21 cellular contexts compared by ENCODE assay signal in the genomic region with DNA sequence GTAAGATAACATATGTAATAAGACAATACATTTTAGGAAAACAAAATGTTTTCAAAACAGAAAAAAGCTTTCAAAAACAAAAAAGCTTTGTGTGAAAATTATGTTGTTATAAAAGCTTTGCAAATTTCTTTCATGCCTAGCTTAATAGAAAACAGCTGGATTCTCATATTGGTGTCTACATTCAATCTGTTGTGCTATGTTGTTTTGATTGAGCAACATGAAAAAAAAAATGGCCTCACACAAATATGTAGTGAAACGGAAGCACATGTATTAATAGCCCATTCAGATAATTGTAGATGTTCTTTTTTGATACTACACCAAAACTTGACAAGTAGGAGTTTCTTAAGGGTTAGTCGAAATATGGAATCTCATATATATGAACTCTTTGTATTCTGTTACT.
DNase-seq lines count a peak whose midpoint lies in the region; ATAC-seq and TF ChIP-seq lines count a peak whose summit lies in the region.
"Had no signal": no experiment of that assay in that cellular context is flagged by ENCODE, and none has a peak within 500 bp of the region (broad histone marks: within the 10 kb centered on the region; RNA-seq: fewer than 3 reads in every experiment).

No MANE protein-coding gene starts in this region.

- BruUV-seq in Caco-2 (replicated peaks; lab: Mats Ljungman, UMichigan): no TSS peak

- no peaks in the 10 kb centered on the region for H3K36me3 ChIP-seq in Caco-2 (ENCODE audit: control insufficient read depth, insufficient read depth, low read length)
- H3K36me3 ChIP-seq: BLaER1, esophagus squamous epithelium, prostate gland, tibial nerve had no signal

- POLR2A ChIA-PET in Caco-2 (lab: Charles Lee): no interaction called here

- DNase-seq in AG10803 (ENCODE audit: low read depth) (peak; percentile 93), EH (ENCODE audit: low read depth) (peak; percentile 42), fibroblast of villous mesenchyme (ENCODE audit: low read depth) (peak; percentile 74), immature natural killer cell (no peak), NCI-H1105 treated with DMSO at 0.1 percent for 48 hours (lab: John Stamatoyannopoulos, UW) (no peak), Caco-2 (no peak)
- DNase-seq: activated naive CD8-positive, alpha-beta T cell treated with anti-CD3 and anti-CD28 coated beads, Interleukin-2, amount 10 ng/mL, durations not matched to agents 7 days and 5 days; body of pancreas; DND-41; esophagus squamous epithelium; NCI-H2081; NCI-H82; SHP77; stimulated activated naive CD4-positive, alpha-beta T cell had no signal

- no peak overlapping the region for H3K4me3 ChIP-seq in AG10803 (ENCODE audit: low read length)
- no peak overlapping the region for H3K4me3 ChIP-seq in fibroblast of villous mesenchyme (ENCODE audit: low read depth, low read length)
- no peak overlapping the region for H3K4me3 ChIP-seq in Caco-2 (ENCODE audit: low read depth, low read length)
- H3K4me3 ChIP-seq: BLaER1, body of pancreas, esophagus squamous epithelium, prostate gland, skin epidermis, tibial nerve had no signal

- H3K36me3 Mint-ChIP-seq in activated T-helper 17 cell treated with anti-CD3 and anti-CD28 coated beads, Interleukin-2, amount 50 U/mL, for 72 hours (ENCODE audit: low read depth): peaks cover 26% of the 10 kb centered on the region
- H3K36me3 Mint-ChIP-seq in immature natural killer cell (peaks cover 0 to 4% (median 0%) of the 10 kb centered on the region in 3 donors), Caco-2 (ENCODE audit: insufficient read depth, unreplicated experiment) (no peaks in the 10 kb centered on the region)

- intact Hi-C loops in Caco-2 (cut with micrococcal nuclease; ENCODE audit: unreplicated experiment): no loop called here

- H3K4me1 Mint-ChIP-seq in activated T-helper 17 cell treated with anti-CD3 and anti-CD28 coated beads, Interleukin-2, amount 50 U/mL, for 72 hours: peaks cover 48% of the 10 kb centered on the region
- H3K4me1 Mint-ChIP-seq in immature natural killer cell (peaks cover 41 to 57% of the 10 kb centered on the region in 2 donors), Caco-2 (ENCODE audit: low read depth, unreplicated experiment) (peaks cover 10% of the 10 kb centered on the region)

- TF ChIP-seq CTCF in AG10803 (conservative IDR thresholded peaks at IDR 0.05; ENCODE audit: low read length) (no peak), fibroblast of villous mesenchyme (IDR thresholded peaks at IDR 0.05; ENCODE audit: insufficient read depth, low read depth, low read length) (no peak), Caco-2 (IDR thresholded peaks at IDR 0.05; ENCODE audit: insufficient read depth in 1 of 2, low read depth in 1 of 2, low read length in 1 of 2, severe bottlenecking in 1 of 2, unreplicated experiment in 1 of 2) (no peak)

- ATAC-seq in activated T-helper 17 cell treated with anti-CD3 and anti-CD28 coated beads, Interleukin-2, amount 50 U/mL, for 72 hours (replicated peaks): no peak
- ATAC-seq: body of pancreas, HepG2 had no signal

- no peaks in the 10 kb centered on the region for H3K9me3 ChIP-seq in Caco-2
- H3K9me3 ChIP-seq: body of pancreas, esophagus squamous epithelium, prostate gland had no signal

- no peaks in the 10 kb centered on the region for H3K27me3 ChIP-seq in Caco-2 (replicated peaks; ENCODE audit: control insufficient read depth, insufficient read depth, low read length)
- H3K27me3 ChIP-seq: BLaER1, body of pancreas, esophagus squamous epithelium, tibial nerve had no signal

- CTCF ChIA-PET in Caco-2 (lab: Charles Lee): no interaction called here

- peak overlapping the region; percentile 76 for H3K27ac Mint-ChIP-seq in activated T-helper 17 cell treated with anti-CD3 and anti-CD28 coated beads, Interleukin-2, amount 50 U/mL, for 72 hours
- H3K27ac Mint-ChIP-seq in immature natural killer cell (peak overlapping the region in 3 of 6 donors; percentile 26 to 54 (median 27)), Caco-2 (ENCODE audit: unreplicated experiment) (no peak overlapping the region)
- H3K27ac Mint-ChIP-seq: activated naive CD8-positive, alpha-beta T cell treated with anti-CD3 and anti-CD28 coated beads, Interleukin-2, amount 10 ng/mL, durations not matched to agents 7 days and 5 days had no signal

- peak overlapping the region; percentile 77 for H3K4me3 Mint-ChIP-seq in activated T-helper 17 cell treated with anti-CD3 and anti-CD28 coated beads, Interleukin-2, amount 50 U/mL, for 72 hours
- H3K4me3 Mint-ChIP-seq in immature natural killer cell: no peak overlapping the region
- no peak overlapping the region for H3K4me3 Mint-ChIP-seq in Caco-2 (ENCODE audit: unreplicated experiment)
- H3K4me3 Mint-ChIP-seq: neural crest cell had no signal

- no peaks in the 10 kb centered on the region for H3K9me3 Mint-ChIP-seq in activated T-helper 17 cell treated with anti-CD3 and anti-CD28 coated beads, Interleukin-2, amount 50 U/mL, for 72 hours
- no peaks in the 10 kb centered on the region for H3K9me3 Mint-ChIP-seq in immature natural killer cell
- no peaks in the 10 kb centered on the region for H3K9me3 Mint-ChIP-seq in Caco-2 (ENCODE audit: unreplicated experiment)

- H3K4me1 ChIP-seq in Caco-2: no peaks in the 10 kb centered on the region; the same call in 1 of the 2 replicates
- H3K4me1 ChIP-seq: prostate gland had no signal

- H3K27me3 Mint-ChIP-seq in activated T-helper 17 cell treated with anti-CD3 and anti-CD28 coated beads, Interleukin-2, amount 50 U/mL, for 72 hours: no peaks in the 10 kb centered on the region
- peaks cover 0 to 8% (median 7%) of the 10 kb centered on the region in 3 donors for H3K27me3 Mint-ChIP-seq in immature natural killer cell (ENCODE audit: low read depth in 3 of 3)
- H3K27me3 Mint-ChIP-seq in Caco-2 (ENCODE audit: insufficient read depth, unreplicated experiment): no peaks in the 10 kb centered on the region
- H3K27me3 Mint-ChIP-seq: activated naive CD8-positive, alpha-beta T cell treated with anti-CD3 and anti-CD28 coated beads, Interleukin-2, amount 10 ng/mL, durations not matched to agents 7 days and 5 days had no signal

Comparison
In these comparisons a context has a peak if more than half of its experiments do, and no peak if none do; other contexts are left out.
1. DNase-seq: peak in AG10803 (single experiment), EH (single experiment) and fibroblast of villous mesenchyme (single experiment); none in immature natural killer cell (0 of 3), NCI-H1105 treated with DMSO at 0.1 percent for 48 hours (single experiment) and Caco-2 (0 of 2).